In genomic region chr3:183449791-183450190, GRCh38 we compare ENCODE assay signal across 19 cellular contexts. TPM values are rescaled to one million over a fixed set of nuclear protein-coding genes. Genes with fewer than 3 reads are reported as not detected.
DNase-seq lines count a peak whose midpoint lies in the region; ATAC-seq, FAIRE-seq and TF ChIP-seq lines count a peak whose summit lies in the region.
"Had no signal": no experiment of that assay in that cellular context is flagged by ENCODE, and none has a peak within 500 bp of the region (broad histone marks: within the 10 kb centered on the region; RNA-seq: fewer than 3 reads in every experiment).

No MANE protein-coding gene starts in this region.

- FAIRE-seq in K562 (lab: Jason Lieb, UNC): no peak
- FAIRE-seq: A204.1, GM12891 had no signal

- in situ Hi-C loops in K562 (cut with MboI): no loop called here

- CTCF ChIA-PET in K562 (lab: Yijun Ruan, JAX; ENCODE audit: low intra/inter-chr PET ratio): no interaction called here

- no peaks in the 10 kb centered on the region for H3K27me3 ChIP-seq in cardiac muscle cell
- no peaks in the 10 kb centered on the region for H3K27me3 ChIP-seq in K562 (ENCODE audit: control insufficient read depth in 2 of 2, insufficient read depth in 2 of 2, low read length in 2 of 2)
- no peaks in the 10 kb centered on the region for H3K27me3 ChIP-seq in subcutaneous abdominal adipose tissue (ENCODE audit: control insufficient read depth in 5 of 5, insufficient read depth in 4 of 5, low read length in 5 of 5)
- H3K27me3 ChIP-seq: SJCRH30 had no signal

- peak overlapping the region; percentile 23 for H2AFZ ChIP-seq in K562 (ENCODE audit: low read depth, low read length)

- peak in 1 of 2 donors; percentile 27 for DNase-seq in cardiac muscle cell (ENCODE audit: low read depth in 1 of 2, low spot score in 1 of 2)
- DNase-seq in cardiac septum (ENCODE audit: low spot score): no peak
- no peak for DNase-seq in K562 (ENCODE audit: extremely low read depth in 1 of 4, low spot score in 3 of 4)
- no peak for DNase-seq in NOMO-1 treated with DMSO at 0.1 percent for 48 hours (lab: John Stamatoyannopoulos, UW; ENCODE audit: unreplicated experiment)
- DNase-seq in kidney glomerular epithelial cell (lab: John Stamatoyannopoulos, UW): no peak
- DNase-seq: activated CD4-positive, alpha-beta T cell treated with anti-CD3 and anti-CD28 coated beads, Interleukin-2, amount 10 ng/mL, durations not matched to agents 7 days and 5 days; activated T-cell treated with anti-CD3 and anti-CD28 coated beads for 4 hours; CD8-positive, alpha-beta T cell; KG1; NCI-H1436 treated with DMSO at 0.1 percent for 48 hours; NCI-H2227 treated with DMSO at 0.1 percent for 48 hours; stimulated activated naive CD8-positive, alpha-beta T cell treated with anti-CD3 and anti-CD28 coated beads, Interleukin-15, amount 100 ng/mL, for 72 hours had no signal

- H3K36me3 ChIP-seq in cardiac muscle cell (peaks cover 31% of the 10 kb centered on the region), K562 (ENCODE audit: control insufficient read depth, insufficient read depth, low read length) (peaks cover 22% of the 10 kb centered on the region; the same call in 2 of the 3 replicates), mesodermal cell (ENCODE audit: control insufficient read depth, insufficient read depth, low read length) (peaks cover 36% of the 10 kb centered on the region), subcutaneous abdominal adipose tissue (ENCODE audit: control insufficient read depth in 5 of 5, insufficient read depth in 5 of 5, low read length in 5 of 5) (peaks cover 4 to 20% (median 5%) of the 10 kb centered on the region in 5 donors)

- H3K4me3 ChIP-seq in cardiac muscle cell: peak overlapping the region; percentile 75
- peak overlapping the region; percentile 21; the same call in 1 of the 2 replicates for H3K4me3 ChIP-seq in K562
- peak overlapping the region; percentile 1 for H3K4me3 ChIP-seq in mesodermal cell (ENCODE audit: extremely low read depth, insufficient read depth, low read length, poor library complexity, severe bottlenecking)
- H3K4me3 ChIP-seq in subcutaneous abdominal adipose tissue (ENCODE audit: low read depth in 1 of 5, low read length in 5 of 5): peak overlapping the region in 1 of 5 donors; percentile 28
- H3K4me3 ChIP-seq: SJCRH30 had no signal

- no peaks in the 10 kb centered on the region for H3K9me1 ChIP-seq in K562 (ENCODE audit: control insufficient read depth, insufficient read depth, low read length)

- H3K4me1 ChIP-seq in cardiac muscle cell (ENCODE audit: low read depth): peaks cover 11% of the 10 kb centered on the region
- peaks cover 0 to 7% of the 10 kb centered on the region in 2 experiments; a peak in 2 of 5 replicates for H3K4me1 ChIP-seq in K562 (replicated peaks in 1 of 2; ENCODE audit: control insufficient read depth in 2 of 2, insufficient read depth in 2 of 2, low read length in 2 of 2)
- H3K4me1 ChIP-seq in mesodermal cell (ENCODE audit: control insufficient read depth, insufficient read depth, low read length, poor library complexity, severe bottlenecking): peaks cover 7% of the 10 kb centered on the region
- H3K4me1 ChIP-seq in subcutaneous abdominal adipose tissue (ENCODE audit: control insufficient read depth in 5 of 5, insufficient read depth in 5 of 5, low read length in 5 of 5): peaks cover 3 to 29% (median 20%) of the 10 kb centered on the region in 5 donors

- peak overlapping the region in 1 of 2 experiments; percentile 79; a peak in 2 of 4 replicates for H3K9ac ChIP-seq in K562 (ENCODE audit: insufficient read depth in 1 of 2, low read depth in 2 of 2, low read length in 2 of 2)
- H3K9ac ChIP-seq in subcutaneous abdominal adipose tissue (ENCODE audit: low read length in 5 of 5): peak overlapping the region in 3 of 5 donors; percentile 13 to 37 (median 15)

- WGBS in K562 (ENCODE audit: insufficient coverage, low coverage, missing lambda C conversion rate): 29% methylated on average over 1 of the region's 1 CpG
- 78 to 92% methylated on average over 1 of the region's 1 CpG for WGBS in mesodermal cell (ENCODE audit: insufficient coverage in 2 of 2), 2 experiments

- no peak for TF ChIP-seq POLR2A in K562 (conservative IDR thresholded peaks at IDR 0.05)

- peaks cover 31% of the 10 kb centered on the region for H3K79me2 ChIP-seq in K562 (ENCODE audit: control insufficient read depth, insufficient read depth, low read length)

- no TSS peak for BruUV-seq in K562 (replicated peaks; lab: Mats Ljungman, UMichigan)

- TF ChIP-seq EP300 in K562 (IDR thresholded peaks at IDR 0.05; ENCODE audit: low read length): no peak

- peak overlapping the region; percentile 79 for H3K4me2 ChIP-seq in K562 (ENCODE audit: insufficient read depth, low read length)

- TF ChIP-seq CTCF in cardiac muscle cell (IDR thresholded peaks at IDR 0.05; ENCODE audit: low read depth, low read length): no peak
- TF ChIP-seq CTCF in K562 (IDR thresholded peaks at IDR 0.05 in 2 of 3, conservative IDR thresholded peaks at IDR 0.05 in 1 of 3; ENCODE audit: insufficient read depth in 2 of 3, low read depth in 1 of 3, low read length in 3 of 3): no peak

- no peak for ATAC-seq in K562
- no peak for ATAC-seq in GM18867 (IDR thresholded peaks at IDR 0.05; ENCODE audit: unreplicated experiment)
- ATAC-seq: CD8-positive, alpha-beta T cell; stimulated activated naive CD8-positive, alpha-beta T cell treated with anti-CD3 and anti-CD28 coated beads, Interleukin-15, amount 100 ng/mL, for 72 hours had no signal

- intact Hi-C loops in cardiac septum (cut with DNase I): no loop called here
- intact Hi-C loops in K562 (cut with micrococcal nuclease): loop anchor here (5.0 kb wide), 2 partner anchors 37 to 57 kb away; no protein-coding TSS in a partner anchor

- H3K27ac ChIP-seq in cardiac muscle cell (peak overlapping the region; percentile 34), K562 (ENCODE audit: extremely low read depth, low read depth, low read length) (peak overlapping the region; percentile 37), mesodermal cell (ENCODE audit: low read depth, low read length, severe bottlenecking) (no peak overlapping the region), subcutaneous abdominal adipose tissue (ENCODE audit: low read depth, low read length) (no peak overlapping the region)
- H3K27ac ChIP-seq: epithelial cell of prostate, SJCRH30 had no signal

- H3K9me3 ChIP-seq in cardiac muscle cell (ENCODE audit: low read depth): no peaks in the 10 kb centered on the region
- H3K9me3 ChIP-seq in K562 (replicated peaks; ENCODE audit: control insufficient read depth, insufficient read depth, low read depth, low read length): no peaks in the 10 kb centered on the region; the same call in 1 of the 2 replicates
- no peaks in the 10 kb centered on the region for H3K9me3 ChIP-seq in mesodermal cell (ENCODE audit: control insufficient read depth, low read length)
- H3K9me3 ChIP-seq in subcutaneous abdominal adipose tissue (ENCODE audit: control insufficient read depth in 5 of 5, low read length in 5 of 5): no peaks in the 10 kb centered on the region
- H3K9me3 ChIP-seq: SJCRH30 had no signal

- no peaks in the 10 kb centered on the region for H4K20me1 ChIP-seq in K562 (replicated peaks; ENCODE audit: control insufficient read depth, insufficient read depth, low read length)

- POLR2A ChIA-PET in K562 (lab: Yijun Ruan, JAX): interaction anchor here (0.5 to 3.6 kb wide), 6 partner anchors 10 to 92 kb away, joined by 3 to 19 read pairs (median 4); no protein-coding TSS in a partner anchor

- no peak for TF ChIP-seq RAD21 in K562 (CRISPR knock-in tag; conservative IDR thresholded peaks at IDR 0.05 in 1 of 2, IDR thresholded peaks at IDR 0.05 in 1 of 2)

TF ChIP-seq in K562, 482 proteins besides CTCF, POLR2A, EP300 and RAD21 (continues in another document):
- no peak for TF ChIP-seq ZNF699 (CRISPR knock-in tag; IDR thresholded peaks at IDR 0.05; ENCODE audit: insufficient replicate concordance)
- TF ChIP-seq, protein P1, sequence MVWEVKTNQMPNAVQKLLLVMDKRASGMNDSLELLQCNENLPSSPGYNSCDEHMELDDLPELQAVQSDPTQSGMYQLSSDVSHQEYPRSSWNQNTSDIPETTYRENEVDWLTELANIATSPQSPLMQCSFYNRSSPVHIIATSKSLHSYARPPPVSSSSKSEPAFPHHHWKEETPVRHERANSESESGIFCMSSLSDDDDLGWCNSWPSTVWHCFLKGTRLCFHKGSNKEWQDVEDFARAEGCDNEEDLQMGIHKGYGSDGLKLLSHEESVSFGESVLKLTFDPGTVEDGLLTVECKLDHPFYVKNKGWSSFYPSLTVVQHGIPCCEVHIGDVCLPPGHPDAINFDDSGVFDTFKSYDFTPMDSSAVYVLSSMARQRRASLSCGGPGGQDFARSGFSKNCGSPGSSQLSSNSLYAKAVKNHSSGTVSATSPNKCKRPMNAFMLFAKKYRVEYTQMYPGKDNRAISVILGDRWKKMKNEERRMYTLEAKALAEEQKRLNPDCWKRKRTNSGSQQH (CRISPR knock-in tag; IDR thresholded peaks at IDR 0.05): no peak
- TF ChIP-seq ZEB2 (IDR thresholded peaks at IDR 0.05): no peak
- TF ChIP-seq CTBP1 (IDR thresholded peaks at IDR 0.05; ENCODE audit: borderline replicate concordance): no peak

RNA-seq across cellular contexts. Expression of gene MCF2L2, which starts 21.4 kb away (rescaled TPM):
- total RNA-seq in cardiac muscle cell: 7.0 and 12.9 TPM in 2 replicates
- polyA plus RNA-seq in cardiac muscle cell: 4.4 and 7.1 TPM in 2 replicates
- 1.1 TPM for total RNA-seq in cardiac septum
- 13.3 and 24.4 TPM in 2 replicates for total RNA-seq in K562 (2011; cell fraction: chromatin; rRNA removed; ENCODE audit: low replicate concordance)
- total RNA-seq in K562 (2011; cell fraction: nucleolus; rRNA removed): 6.2 and 7.6 TPM in 2 replicates
- 10.5 and 17.4 TPM in 2 replicates for total RNA-seq in K562 (2011; cell fraction: nucleoplasm; rRNA removed)
- 3.0 and 3.3 TPM in 2 replicates for total RNA-seq in K562 (2014; rRNA removed)
- 2.9 and 3.4 TPM in 2 replicates for total RNA-seq in K562 (2014; rRNA removed; fragmentation: Illumina TruSeq; extraction: Trizol)
- total RNA-seq in K562 (2015; rRNA removed; fragmentation: Illumina TruSeq; extraction: Trizol): 3.0 TPM in 2 replicates
- total RNA-seq in K562 (2021): 2.1 and 3.2 TPM in 2 replicates
- polyA plus RNA-seq in K562 (2011; rRNA removed): 4.1 and 4.9 TPM in 2 replicates
- polyA plus RNA-seq in K562 (2011; cell fraction: cytosol; rRNA removed): 0.98 and 1.7 TPM in 2 replicates
- 10.3 and 11.7 TPM in 2 replicates for polyA plus RNA-seq in K562 (2011; cell fraction: nucleus; rRNA removed)
- polyA plus RNA-seq in K562 (2012): 1.8 and 5.4 TPM in 2 replicates
- 1.7 and 1.9 TPM in 2 replicates for polyA plus RNA-seq in K562 (2014; fragmentation: Illumina TruSeq; extraction: Trizol)
- polyA plus RNA-seq in K562 (2014; fragmentation: Nextera tagmentation; extraction: Ambion mirVana): under 1 TPM; 0.56 to 0.96 TPM
- 3.9 and 4.2 TPM in 2 replicates for polyA plus RNA-seq in K562 (2014; rRNA removed)
- polyA minus RNA-seq in K562 (2011; rRNA and poly(A)+ RNA removed): 5.9 and 7.3 TPM in 2 replicates
- 3.1 and 5.7 TPM in 2 replicates for polyA minus RNA-seq in K562 (2011; cell fraction: cytosol; rRNA and poly(A)+ RNA removed)
- polyA minus RNA-seq in K562 (2011; cell fraction: nucleus; rRNA and poly(A)+ RNA removed): 6.2 and 8.6 TPM in 2 replicates
- 6.5 TPM for polyA plus RNA-seq in mesodermal cell (2013, experiment 1 of 2)
- 5.0 TPM for polyA plus RNA-seq in mesodermal cell (2013, experiment 2 of 2)

Comparison
In these comparisons a context has a peak if more than half of its experiments do, and no peak if none do; other contexts are left out.
1. H3K27ac ChIP-seq: peak in cardiac muscle cell (single experiment) and K562 (single experiment); none in mesodermal cell (single experiment) and subcutaneous abdominal adipose tissue (single experiment).